In the genomic region with DNA sequence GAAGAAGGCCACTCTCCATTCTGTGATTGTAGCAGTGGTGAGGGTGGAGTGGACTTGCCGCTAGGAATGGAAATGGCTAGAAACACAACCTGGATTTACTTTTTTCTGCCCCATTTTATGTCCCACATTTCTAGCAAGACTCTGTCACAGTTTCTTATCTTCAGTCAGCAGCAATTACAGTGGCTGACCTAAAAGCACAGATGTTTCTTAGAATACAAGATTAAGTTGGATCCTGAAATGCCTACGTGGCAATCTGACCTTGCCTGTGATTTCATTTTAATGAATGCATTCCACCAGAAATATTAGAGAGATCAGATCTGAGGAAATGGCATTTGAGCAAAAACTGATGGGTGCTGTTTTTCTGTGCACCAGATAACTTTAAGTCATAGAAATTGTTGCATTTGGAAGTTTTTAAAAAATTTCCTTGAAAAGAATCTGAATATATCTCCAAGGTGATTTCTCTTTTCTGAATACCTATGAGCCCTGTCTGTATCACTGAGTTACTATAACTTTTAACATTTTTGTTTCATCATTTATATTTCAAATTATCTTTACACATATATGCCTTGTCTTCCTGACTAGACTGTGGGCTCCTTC, we compare ENCODE assay signal across 18 cellular contexts. TPM values are rescaled to one million over a fixed set of nuclear protein-coding genes. Genes with fewer than 3 reads are reported as not detected.
DNase-seq lines count a peak whose midpoint lies in the region; ATAC-seq and TF ChIP-seq lines count a peak whose summit lies in the region.
"Had no signal": no experiment of that assay in that cellular context is flagged by ENCODE, and none has a peak within 500 bp of the region (broad histone marks: within the 10 kb centered on the region; RNA-seq: fewer than 3 reads in every experiment).

No MANE protein-coding gene starts in this region.

- H3K9me3 Mint-ChIP-seq in activated CD8-positive, alpha-beta memory T cell treated with anti-CD3 and anti-CD28 coated beads, Interleukin-2, amount 10 ng/mL, durations not matched to agents 7 days and 5 days (ENCODE audit: low read depth), result no peaks in the 10 kb centered on the region
- no peaks in the 10 kb centered on the region for H3K9me3 Mint-ChIP-seq in stimulated activated effector memory CD8-positive, alpha-beta T cell treated with anti-CD3 and anti-CD28 coated beads, Interleukin-12 subunit alpha, Interleukin-12 subunit beta, amount 100 ng/mL, for 72 hours

- H3K79me2 ChIP-seq in smooth muscle cell (ENCODE audit: low read depth), result peaks cover 11% of the 10 kb centered on the region

- peaks cover 28% of the 10 kb centered on the region for H3K36me3 Mint-ChIP-seq in activated CD8-positive, alpha-beta memory T cell treated with anti-CD3 and anti-CD28 coated beads, Interleukin-2, amount 10 ng/mL, durations not matched to agents 7 days and 5 days
- H3K36me3 Mint-ChIP-seq in T-helper 17 cell (ENCODE audit: low read depth), result peaks cover 2% of the 10 kb centered on the region
- H3K36me3 Mint-ChIP-seq in stimulated activated effector memory CD8-positive, alpha-beta T cell treated with anti-CD3 and anti-CD28 coated beads, Interleukin-12 subunit alpha, Interleukin-12 subunit beta, amount 100 ng/mL, for 72 hours, result peaks cover 85% of the 10 kb centered on the region

- peak overlapping the region; percentile 8 for H3K27ac Mint-ChIP-seq in activated CD8-positive, alpha-beta memory T cell treated with anti-CD3 and anti-CD28 coated beads, Interleukin-2, amount 10 ng/mL, durations not matched to agents 7 days and 5 days
- H3K27ac Mint-ChIP-seq in T-helper 17 cell, result peak overlapping the region; percentile 53
- peak overlapping the region; percentile 48 for H3K27ac Mint-ChIP-seq in stimulated activated effector memory CD8-positive, alpha-beta T cell treated with anti-CD3 and anti-CD28 coated beads, Interleukin-12 subunit alpha, Interleukin-12 subunit beta, amount 100 ng/mL, for 72 hours

- H3K27ac ChIP-seq in smooth muscle cell (ENCODE audit: low read depth), result no peak overlapping the region
- H3K27ac ChIP-seq: Peyer's patch, SK-N-MC had no signal

- no peaks in the 10 kb centered on the region for H3K27me3 Mint-ChIP-seq in activated CD8-positive, alpha-beta memory T cell treated with anti-CD3 and anti-CD28 coated beads, Interleukin-2, amount 10 ng/mL, durations not matched to agents 7 days and 5 days
- no peaks in the 10 kb centered on the region for H3K27me3 Mint-ChIP-seq in T-helper 17 cell

- no peak overlapping the region for H3K4me3 Mint-ChIP-seq in activated CD8-positive, alpha-beta memory T cell treated with anti-CD3 and anti-CD28 coated beads, Interleukin-2, amount 10 ng/mL, durations not matched to agents 7 days and 5 days
- no peak overlapping the region for H3K4me3 Mint-ChIP-seq in T-helper 17 cell
- H3K4me3 Mint-ChIP-seq in stimulated activated effector memory CD8-positive, alpha-beta T cell treated with anti-CD3 and anti-CD28 coated beads, Interleukin-12 subunit alpha, Interleukin-12 subunit beta, amount 100 ng/mL, for 72 hours, result no peak overlapping the region

- no peak for TF ChIP-seq CTCF in smooth muscle cell (IDR thresholded peaks at IDR 0.05; ENCODE audit: borderline replicate concordance, insufficient read depth, poor library complexity, severe bottlenecking)

- H3K36me3 ChIP-seq in smooth muscle cell (ENCODE audit: low read depth), result peaks cover 10% of the 10 kb centered on the region

- 83% methylated on average over 2 of the region's 2 CpGs for WGBS in smooth muscle cell (ENCODE audit: low lambda C conversion rate)

- no peak overlapping the region for H2AFZ ChIP-seq in smooth muscle cell (ENCODE audit: low read depth)

- no peak overlapping the region for H3K4me3 ChIP-seq in smooth muscle cell
- H3K4me3 ChIP-seq: HAP-1, Peyer's patch, SK-N-MC had no signal

- no peaks in the 10 kb centered on the region for H3K27me3 ChIP-seq in smooth muscle cell (ENCODE audit: low read depth)
- H3K27me3 ChIP-seq: Peyer's patch had no signal

- CTCF ChIA-PET in activated CD8-positive, alpha-beta memory T cell treated with anti-CD3 and anti-CD28 coated beads, Interleukin-2, amount 10 ng/mL, durations not matched to agents 7 days and 5 days (lab: Charles Lee), result interaction anchor here (2.0 to 9.3 kb wide), 2 partner anchors 11 to 141 kb away, joined by 7 to 153 read pairs; no protein-coding TSS in a partner anchor

- ATAC-seq in activated CD8-positive, alpha-beta memory T cell treated with anti-CD3 and anti-CD28 coated beads, Interleukin-2, amount 10 ng/mL, durations not matched to agents 7 days and 5 days, result no peak
- ATAC-seq in T-helper 17 cell (no peak), left cardiac atrium (no peak)
- no peak for ATAC-seq in stimulated activated effector memory CD8-positive, alpha-beta T cell treated with anti-CD3 and anti-CD28 coated beads, Interleukin-12 subunit alpha, Interleukin-12 subunit beta, amount 100 ng/mL, for 72 hours

- intact Hi-C loops in left cardiac atrium (cut with DNase I), result no loop called here

- no peaks in the 10 kb centered on the region for H3F3A ChIP-seq in smooth muscle cell (ENCODE audit: low read depth)

- peaks cover 52% of the 10 kb centered on the region for H3K4me1 Mint-ChIP-seq in activated CD8-positive, alpha-beta memory T cell treated with anti-CD3 and anti-CD28 coated beads, Interleukin-2, amount 10 ng/mL, durations not matched to agents 7 days and 5 days
- H3K4me1 Mint-ChIP-seq in T-helper 17 cell, result peaks cover 38% of the 10 kb centered on the region
- H3K4me1 Mint-ChIP-seq in stimulated activated effector memory CD8-positive, alpha-beta T cell treated with anti-CD3 and anti-CD28 coated beads, Interleukin-12 subunit alpha, Interleukin-12 subunit beta, amount 100 ng/mL, for 72 hours, result peaks cover 49% of the 10 kb centered on the region

- DNase-seq in activated CD8-positive, alpha-beta memory T cell treated with anti-CD3 and anti-CD28 coated beads, Interleukin-2, amount 10 ng/mL, durations not matched to agents 7 days and 5 days, result no peak
- DNase-seq in activated CD8-positive, alpha-beta memory T cell treated with anti-CD3 and anti-CD28 coated beads, Interleukin-2, amount 50 U/mL, for 4 hours, result no peak
- no peak for DNase-seq in T-helper 17 cell
- peak; percentile 75 to 85 for DNase-seq in erythroblast (lab: John Stamatoyannopoulos, UW)
- no peak for DNase-seq in stimulated activated effector memory CD8-positive, alpha-beta T cell treated with anti-CD3 and anti-CD28 coated beads, Interleukin-12 subunit alpha, Interleukin-12 subunit beta, amount 100 ng/mL, for 72 hours (ENCODE audit: low spot score in 2 of 2)
- no peak for DNase-seq in smooth muscle cell (lab: John Stamatoyannopoulos, UW; ENCODE audit: unreplicated experiment)
- DNase-seq in left cardiac atrium, result no peak
- no peak for DNase-seq in activated CD4-positive, CD25-positive, alpha-beta regulatory T cell treated with anti-CD3 and anti-CD28 coated beads, Interleukin-2, amount 50 U/mL, for 72 hours
- DNase-seq: C1 segment of cervical spinal cord, MV-4-11, NCI-H1417, NCI-H2029, NCI-H2171 treated with DMSO at 0.1 percent for 48 hours, NCI-H774, Peyer's patch, Right ventricle myocardium superior had no signal

- peaks cover 18% of the 10 kb centered on the region for H4K20me1 ChIP-seq in smooth muscle cell (ENCODE audit: low read depth)

- H3K9me3 ChIP-seq in T-helper 17 cell (ENCODE audit: control insufficient read depth, low read length, poor library complexity, severe bottlenecking) (no peaks in the 10 kb centered on the region), smooth muscle cell (replicated peaks; ENCODE audit: low read depth) (no peaks in the 10 kb centered on the region)
- H3K9me3 ChIP-seq: HAP-1, Peyer's patch had no signal

- peaks cover 3% of the 10 kb centered on the region for H3K4me1 ChIP-seq in smooth muscle cell (ENCODE audit: low read depth)

- no peak overlapping the region for H3K9ac ChIP-seq in smooth muscle cell (ENCODE audit: low read depth)

- TF ChIP-seq POLR2A in erythroblast (IDR thresholded peaks at IDR 0.05; ENCODE audit: low read length), result no peak

- no peak overlapping the region for H3K4me2 ChIP-seq in smooth muscle cell

RNA-seq across cellular contexts. Expression of a gene that starts 5.4 kb away (rescaled TPM):
- total RNA-seq in activated CD8-positive, alpha-beta memory T cell treated with anti-CD3 and anti-CD28 coated beads, Interleukin-2, amount 10 ng/mL, durations not matched to agents 7 days and 5 days, result 10 to 100 TPM; 24.3 to 26.1 TPM
- total RNA-seq in T-helper 17 cell, result 10 to 100 TPM; 10.9 to 12.0 TPM
- 7.2 and 9.1 TPM in 2 replicates for total RNA-seq in smooth muscle cell
- 3.1 and 3.6 TPM in 2 replicates for polyA plus RNA-seq in smooth muscle cell
- total RNA-seq in left cardiac atrium, result 10 to 100 TPM; 11.5 to 13.1 TPM

RNA-seq across cellular contexts. Expression of a gene that starts 46.1 kb away (rescaled TPM):
- 10 to 100 TPM; 27.7 to 28.4 TPM for total RNA-seq in activated CD8-positive, alpha-beta memory T cell treated with anti-CD3 and anti-CD28 coated beads, Interleukin-2, amount 10 ng/mL, durations not matched to agents 7 days and 5 days
- total RNA-seq in T-helper 17 cell, result 10 to 100 TPM; 32.6 to 32.8 TPM
- total RNA-seq in smooth muscle cell, result 21.3 and 37.9 TPM in 2 replicates
- polyA plus RNA-seq in smooth muscle cell, result 21.1 and 31.7 TPM in 2 replicates
- total RNA-seq in left cardiac atrium, result 10 to 100 TPM; 16.2 to 17.1 TPM

Comparison
In these comparisons a context has a peak if more than half of its experiments do, and no peak if none do; other contexts are left out.
1. DNase-seq: peak in erythroblast (2 of 2); none in activated CD8-positive, alpha-beta memory T cell treated with anti-CD3 and anti-CD28 coated beads, Interleukin-2, amount 10 ng/mL, durations not matched to agents 7 days and 5 days (single experiment), activated CD8-positive, alpha-beta memory T cell treated with anti-CD3 and anti-CD28 coated beads, Interleukin-2, amount 50 U/mL, for 4 hours (single experiment), T-helper 17 cell (0 of 3), stimulated activated effector memory CD8-positive, alpha-beta T cell treated with anti-CD3 and anti-CD28 coated beads, Interleukin-12 subunit alpha, Interleukin-12 subunit beta, amount 100 ng/mL, for 72 hours (0 of 2), smooth muscle cell (single experiment), left cardiac atrium (single experiment) and activated CD4-positive, CD25-positive, alpha-beta regulatory T cell treated with anti-CD3 and anti-CD28 coated beads, Interleukin-2, amount 50 U/mL, for 72 hours (single experiment).
2. Peak in every context shown above with its lines, with median percentiles within 50 percentile points of each other: H3K27ac Mint-ChIP-seq.